Comparison of ENCODE assay signal across 25 cellular contexts in the genomic region with DNA sequence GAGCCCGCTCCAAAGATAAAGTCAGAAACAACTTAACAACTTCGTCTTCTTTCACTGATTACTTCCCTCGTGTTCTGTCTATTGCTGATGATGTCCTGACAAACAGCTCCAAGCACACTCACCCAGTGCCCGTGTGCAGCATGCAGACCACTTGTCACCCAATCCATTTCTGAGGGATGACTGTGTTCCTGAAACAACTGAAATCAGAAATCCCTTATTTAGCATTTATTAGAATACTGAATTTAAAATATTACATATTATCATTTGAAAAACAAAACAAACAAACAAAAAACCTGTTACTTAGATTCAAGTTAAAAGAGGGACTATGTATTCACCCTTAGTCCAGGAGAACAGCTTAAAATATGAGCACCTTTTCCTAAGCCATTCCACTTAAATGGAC.
"Had no signal": no experiment of that assay in that cellular context is flagged by ENCODE, and none has a peak within 500 bp of the region (broad histone marks: within the 10 kb centered on the region; RNA-seq: fewer than 3 reads in every experiment).

No MANE protein-coding gene starts in this region.

- H3K4me1 ChIP-seq: ascending aorta, SJCRH30 had no signal

- H3K27ac ChIP-seq: ascending aorta, cardiac muscle cell, SJCRH30, SK-N-MC had no signal

- H3K4me3 ChIP-seq: ascending aorta, cardiac muscle cell, SJCRH30, SK-N-MC had no signal

- H3K36me3 ChIP-seq: ascending aorta, cardiac muscle cell, SJCRH30 had no signal

- H3K27me3 ChIP-seq: ascending aorta, cardiac muscle cell, SJCRH30 had no signal

- H3K9me3 ChIP-seq: ascending aorta, SJCRH30 had no signal

- DNase-seq: activated CD4-positive, alpha-beta T cell treated with anti-CD3 and anti-CD28 coated beads, Interleukin-2, amount 10 ng/mL, durations not matched to agents 24 days and 14 days; activated CD4-positive, alpha-beta T cell treated with anti-CD3 and anti-CD28 coated beads, Interleukin-2, amount 50 U/mL, for 4 hours; activated CD8-positive, alpha-beta T cell treated with anti-CD3 and anti-CD28 coated beads for 36 hours; activated effector memory CD4-positive, alpha-beta T cell treated with anti-CD3 and anti-CD28 coated beads, Interleukin-2, amount 50 U/mL, for 16 hours; activated naive CD4-positive, alpha-beta T cell; activated naive CD4-positive, alpha-beta T cell treated with anti-CD3 and anti-CD28 coated beads, Interleukin-2, amount 50 U/mL, for 16 hours; activated naive CD8-positive, alpha-beta T cell treated with anti-CD3 and anti-CD28 coated beads for 36 hours; activated T-cell treated with anti-CD3 and anti-CD28 coated beads, Interleukin-2, amount 50 U/mL, for 1 hour; activated T-cell treated with anti-CD3 and anti-CD28 coated beads, Interleukin-2, amount 50 U/mL, for 72 hours; amniotic stem cell; NCI-H1092 treated with DMSO at 0.1 percent for 48 hours; NCI-H1417; NCI-H146; NCI-H187 treated with DMSO at 0.1 percent for 48 hours; NCI-H2081; NCI-H345; NCI-H524 treated with DMSO at 0.1 percent for 48 hours; SHP77; SJCRH30 had no signal

- FAIRE-seq: TTC549 had no signal

- ATAC-seq: activated CD8-positive, alpha-beta T cell treated with anti-CD3 and anti-CD28 coated beads for 36 hours; activated T-cell treated with anti-CD3 and anti-CD28 coated beads, Interleukin-2, amount 50 U/mL, for 72 hours; activated T-helper 17 cell treated with anti-CD3 and anti-CD28 coated beads, Interleukin-2, amount 50 U/mL, for 72 hours; Panc1 had no signal
